In the genomic region with DNA sequence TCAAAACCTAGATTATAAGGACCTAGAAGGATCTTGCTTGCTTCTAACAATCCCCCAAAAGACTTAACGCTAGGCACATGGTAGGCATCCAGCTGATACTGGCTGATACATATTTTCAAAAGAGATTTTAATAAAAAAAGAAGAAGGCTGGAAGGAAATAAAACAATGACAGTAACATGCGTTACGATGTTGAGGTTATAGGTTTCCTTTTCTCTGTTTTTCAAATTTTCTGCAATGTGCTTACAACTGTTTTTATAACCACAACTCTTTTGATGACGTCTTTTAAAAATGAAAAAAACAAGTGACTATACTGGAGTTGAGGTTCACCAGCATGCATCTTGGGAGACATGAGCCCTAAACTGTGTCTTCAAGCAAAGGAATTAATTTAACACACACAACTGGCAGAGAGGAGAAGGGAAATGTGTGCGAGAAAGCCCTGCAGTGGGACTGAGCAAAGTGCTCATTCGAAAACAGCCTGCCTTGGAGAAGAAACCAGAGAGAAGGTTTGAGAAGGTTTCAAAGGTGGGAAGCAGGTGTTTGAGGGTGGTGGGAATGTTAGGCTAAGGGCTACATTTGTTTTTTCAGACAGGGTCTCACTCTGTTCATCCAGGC, we compare ENCODE assay signal across 15 cellular contexts.
DNase-seq lines count a peak whose midpoint lies in the region; ATAC-seq, FAIRE-seq and TF ChIP-seq lines count a peak whose summit lies in the region.
"Had no signal": no experiment of that assay in that cellular context is flagged by ENCODE, and none has a peak within 500 bp of the region (broad histone marks: within the 10 kb centered on the region; RNA-seq: fewer than 3 reads in every experiment).

No MANE protein-coding gene starts in this region.

- H3K36me3 Mint-ChIP-seq in CD8-positive, alpha-beta T cell, result peaks cover 66% of the 10 kb centered on the region
- peaks cover 58% of the 10 kb centered on the region for H3K36me3 Mint-ChIP-seq in T-cell

- no peaks in the 10 kb centered on the region for H3K9me3 Mint-ChIP-seq in CD8-positive, alpha-beta T cell
- no peaks in the 10 kb centered on the region for H3K9me3 Mint-ChIP-seq in T-cell
- H3K9me3 Mint-ChIP-seq: CD14-positive monocyte had no signal

- in situ Hi-C loops in GM12878 (cut with MboI), result no loop called here

- H2AFZ ChIP-seq in GM12878 (ENCODE audit: control insufficient read depth, low read depth, low read length), result no peak overlapping the region
- no peak overlapping the region for H2AFZ ChIP-seq in MM.1S (ENCODE audit: low read length)

- H3K27me3 ChIP-seq in CD8-positive, alpha-beta T cell (ENCODE audit: insufficient read depth, low read length), result no peaks in the 10 kb centered on the region
- H3K27me3 ChIP-seq in GM12878 (replicated peaks in 1 of 2; ENCODE audit: control insufficient read depth in 2 of 2, insufficient read depth in 2 of 2, low read length in 1 of 2) (no peaks in the 10 kb centered on the region), MM.1S (replicated peaks; ENCODE audit: insufficient read depth, low read length) (no peaks in the 10 kb centered on the region)

- POLR2A ChIA-PET in CD8-positive, alpha-beta T cell (lab: Charles Lee), result interaction anchor here (0.8 to 6.3 kb wide), 9 partner anchors 10 to 243 kb away, joined by 3 to 46 read pairs (median 5); a partner anchor contains a TSS
- POLR2A ChIA-PET in T-cell (lab: Charles Lee) (interaction anchor here (0.5 to 2.9 kb wide), 17 partner anchors 9 to 244 kb away, joined by 3 to 48 read pairs (median 5); no protein-coding TSS in a partner anchor), GM12878 (lab: Charles Lee) (interaction anchor here (1.0 to 2.4 kb wide), 10 partner anchors 12 to 164 kb away, joined by 3 to 15 read pairs (median 4); no protein-coding TSS in a partner anchor)

- 96% methylated on average over 6 of the region's 6 CpGs for WGBS in GM12878 (ENCODE audit: insufficient coverage, insufficient replicate concordance, low lambda C conversion rate, missing lambda C conversion rate)

- no peak overlapping the region for H3K9ac ChIP-seq in GM12878 (ENCODE audit: control insufficient read depth, insufficient read depth, low read length)
- H3K9ac ChIP-seq in MM.1S (ENCODE audit: low read length), result no peak overlapping the region

- TF ChIP-seq CTCF in CD8-positive, alpha-beta T cell (IDR thresholded peaks at IDR 0.05), result no peak
- TF ChIP-seq CTCF in GM12878 (IDR thresholded peaks at IDR 0.05 in 2 of 3, conservative IDR thresholded peaks at IDR 0.05 in 1 of 3; ENCODE audit: control insufficient read depth in 2 of 3, extremely low read depth in 1 of 3, insufficient read depth in 1 of 3, low read depth in 3 of 3, low read length in 3 of 3), result no peak
- TF ChIP-seq CTCF in MM.1S (IDR thresholded peaks at IDR 0.05; ENCODE audit: low read length), result no peak

- H3K9me2 ChIP-seq in MM.1S (replicated peaks; ENCODE audit: insufficient read depth, low read length), result no peaks in the 10 kb centered on the region

- TF ChIP-seq POLR2A in GM12878 (IDR thresholded peaks at IDR 0.05; ENCODE audit: low read depth, low read length), result no peak

- BruUV-seq in GM12878 (replicated peaks; lab: Mats Ljungman, UMichigan), result no TSS peak

- H3K4me2 ChIP-seq in GM12878 (ENCODE audit: control insufficient read depth, insufficient read depth), result peak overlapping the region; percentile 49
- no peak overlapping the region for H3K4me2 ChIP-seq in MM.1S (ENCODE audit: low read depth, low read length)

- H3K4me3 Mint-ChIP-seq in CD8-positive, alpha-beta T cell, result peak overlapping the region; percentile 63
- peak overlapping the region; percentile 58 to 84 (median 81) for H3K4me3 Mint-ChIP-seq in T-cell
- H3K4me3 Mint-ChIP-seq: CD14-positive monocyte had no signal

- CTCF ChIA-PET in CD8-positive, alpha-beta T cell (lab: Charles Lee), result interaction anchor here (0.7 to 2.5 kb wide), 6 partner anchors 8 to 174 kb away, joined by 3 to 11 read pairs (median 6); no protein-coding TSS in a partner anchor
- CTCF ChIA-PET in T-cell (lab: Charles Lee), result interaction anchor here (0.6 to 2.8 kb wide), 11 partner anchors 16 to 255 kb away, joined by 3 to 13 read pairs (median 4); a partner anchor contains a TSS
- CTCF ChIA-PET in GM12878 (lab: Yijun Ruan, JAX), result interaction anchor here (0.6 to 10.6 kb wide), 10 partner anchors 7 to 215 kb away, joined by 3 to 72 read pairs (median 4); no protein-coding TSS in a partner anchor

- peak; percentile 77 for ATAC-seq in CD8-positive, alpha-beta T cell
- ATAC-seq in T-cell (replicated peaks in 1 of 4), result peak; percentile 82 to 86 (median 84)
- no peak for ATAC-seq in GM12878
- ATAC-seq in HG02870 (IDR thresholded peaks at IDR 0.05; ENCODE audit: unreplicated experiment), result no peak

- peaks cover 45% of the 10 kb centered on the region for H3K4me1 Mint-ChIP-seq in CD8-positive, alpha-beta T cell (ENCODE audit: low read depth)
- H3K4me1 Mint-ChIP-seq in T-cell, result peaks cover 31 to 80% (median 75%) of the 10 kb centered on the region in 3 donors

- no peak for FAIRE-seq in GM12878 (lab: Jason Lieb, UNC)
- FAIRE-seq: frontal cortex, islet of Langerhans had no signal

- no peaks in the 10 kb centered on the region for H3K27me3 Mint-ChIP-seq in CD8-positive, alpha-beta T cell (ENCODE audit: low read depth)
- H3K27me3 Mint-ChIP-seq in T-cell, result no peaks in the 10 kb centered on the region

- no peaks in the 10 kb centered on the region for H4K20me1 ChIP-seq in GM12878 (ENCODE audit: control insufficient read depth, insufficient read depth)
- no peaks in the 10 kb centered on the region for H4K20me1 ChIP-seq in MM.1S (ENCODE audit: insufficient read depth, low read length)

- peak overlapping the region; percentile 73 for H3K27ac ChIP-seq in CD8-positive, alpha-beta T cell (ENCODE audit: low read depth, low read length)
- H3K27ac ChIP-seq in GM12878 (ENCODE audit: control insufficient read depth, insufficient read depth) (peak overlapping the region; percentile 78), skin epidermis (peak overlapping the region in 16 of 21 experiments; percentile 27 to 92 (median 66)), MM.1S (ENCODE audit: low read length) (no peak overlapping the region)

- TF ChIP-seq EP300 in GM12878 (IDR thresholded peaks at IDR 0.05; ENCODE audit: borderline replicate concordance in 1 of 2, control insufficient read depth in 1 of 2, low read depth in 2 of 2, low read length in 2 of 2), result no peak

- TF ChIP-seq RAD21 in GM12878 (IDR thresholded peaks at IDR 0.05; ENCODE audit: insufficient read depth, low read depth, low read length), result no peak

- H3K9me3 ChIP-seq in CD8-positive, alpha-beta T cell (ENCODE audit: low read length), result no peaks in the 10 kb centered on the region
- H3K9me3 ChIP-seq in GM12878 (replicated peaks; ENCODE audit: control insufficient read depth, insufficient read depth, low read length) (no peaks in the 10 kb centered on the region), MM.1S (replicated peaks; ENCODE audit: insufficient read depth, low read length) (no peaks in the 10 kb centered on the region)

- peaks cover 3% of the 10 kb centered on the region for H3K36me3 ChIP-seq in CD8-positive, alpha-beta T cell (ENCODE audit: insufficient read depth, low read length)
- peaks cover 14 to 31% of the 10 kb centered on the region in 2 experiments for H3K36me3 ChIP-seq in GM12878 (ENCODE audit: control insufficient read depth in 2 of 2, insufficient read depth in 2 of 2, low read length in 1 of 2)
- no peaks in the 10 kb centered on the region for H3K36me3 ChIP-seq in MM.1S (replicated peaks; ENCODE audit: insufficient read depth, low read length)

- SMC1A ChIA-PET in GM12878 (lab: Charles Lee; ENCODE audit: uncharacterized antibody, unreplicated experiment), result interaction anchor here (0.6 to 8.3 kb wide), 25 partner anchors 8 to 215 kb away, joined by 3 to 98 read pairs (median 5); no protein-coding TSS in a partner anchor

- RAD21 ChIA-PET in GM12878 (lab: Charles Lee; ENCODE audit: unreplicated experiment), result interaction anchor here (0.7 to 4.5 kb wide), 15 partner anchors 8 to 254 kb away, joined by 3 to 42 read pairs (median 4); no protein-coding TSS in a partner anchor

- peaks cover 28% of the 10 kb centered on the region for H3K4me1 ChIP-seq in CD8-positive, alpha-beta T cell (ENCODE audit: insufficient read depth, low read length)
- peaks cover 21% of the 10 kb centered on the region for H3K4me1 ChIP-seq in GM12878 (ENCODE audit: control insufficient read depth, insufficient read depth, low read length)
- no peaks in the 10 kb centered on the region for H3K4me1 ChIP-seq in MM.1S (ENCODE audit: low read length)

- H3K27ac Mint-ChIP-seq in CD8-positive, alpha-beta T cell, result peak overlapping the region; percentile 99
- peak overlapping the region; percentile 98 to 99 for H3K27ac Mint-ChIP-seq in T-cell

- H3F3A ChIP-seq in MM.1S (ENCODE audit: insufficient read depth, low read length), result no peaks in the 10 kb centered on the region

- H3K4me3 ChIP-seq in CD8-positive, alpha-beta T cell (ENCODE audit: low read depth, low read length), result peak overlapping the region; percentile 11
- H3K4me3 ChIP-seq in GM12878 (no peak overlapping the region), skin epidermis (peak overlapping the region in 1 of 7 experiments; percentile 17), MM.1S (ENCODE audit: low read length) (no peak overlapping the region)

- intact Hi-C loops in CD8-positive, alpha-beta T cell (cut with DNase I, micrococcal nuclease), result loop anchor here (1.0 to 5.0 kb wide), 9 partner anchors 16 to 235 kb away; a partner anchor contains a TSS
- intact Hi-C loops in GM12878 (cut with micrococcal nuclease; ENCODE audit: unreplicated experiment), result no loop called here

- DNase-seq in CD8-positive, alpha-beta T cell, result peak in 4 of 7 experiments; percentile 24 to 74 (median 46)
- DNase-seq in T-cell, result peak in 33 of 34 experiments; percentile 28 to 78 (median 55)
- DNase-seq in GM12878 (ENCODE audit: low read depth, low spot score), result no peak
- no peak for DNase-seq in amniotic stem cell (lab: John Stamatoyannopoulos, UW)
- DNase-seq in MM.1S, result no peak
- DNase-seq: activated CD8-positive, alpha-beta memory T cell treated with anti-CD3 and anti-CD28 coated beads for 24 hours; effector CD8-positive, alpha-beta T cell; H7; NCI-H2081 treated with DMSO at 0.1 percent for 48 hours; stimulated activated CD4-positive, alpha-beta T cell treated with anti-CD3 and anti-CD28 coated beads, Interleukin-2, amount 100 ng/mL, for 48 hours had no signal

- H3K79me2 ChIP-seq in GM12878 (ENCODE audit: control insufficient read depth, insufficient read depth, low read length), result peaks cover 2% of the 10 kb centered on the region
- H3K79me2 ChIP-seq in MM.1S (ENCODE audit: low read length), result no peaks in the 10 kb centered on the region

TF ChIP-seq in GM12878, 131 proteins besides CTCF, POLR2A, EP300 and RAD21 (continues in another document):
- TF ChIP-seq NRF1 (conservative IDR thresholded peaks at IDR 0.05; ENCODE audit: low read depth, low read length), result no peak

Comparison
In these comparisons a context has a peak if more than half of its experiments do, and no peak if none do; other contexts are left out.
1. ATAC-seq: peak in CD8-positive, alpha-beta T cell (single experiment) and T-cell (4 of 4); none in GM12878 (single experiment) and HG02870 (single experiment).
2. DNase-seq: peak in CD8-positive, alpha-beta T cell (4 of 7) and T-cell (33 of 34); none in GM12878 (single experiment), amniotic stem cell (single experiment) and MM.1S (single experiment).